In the genomic region with DNA sequence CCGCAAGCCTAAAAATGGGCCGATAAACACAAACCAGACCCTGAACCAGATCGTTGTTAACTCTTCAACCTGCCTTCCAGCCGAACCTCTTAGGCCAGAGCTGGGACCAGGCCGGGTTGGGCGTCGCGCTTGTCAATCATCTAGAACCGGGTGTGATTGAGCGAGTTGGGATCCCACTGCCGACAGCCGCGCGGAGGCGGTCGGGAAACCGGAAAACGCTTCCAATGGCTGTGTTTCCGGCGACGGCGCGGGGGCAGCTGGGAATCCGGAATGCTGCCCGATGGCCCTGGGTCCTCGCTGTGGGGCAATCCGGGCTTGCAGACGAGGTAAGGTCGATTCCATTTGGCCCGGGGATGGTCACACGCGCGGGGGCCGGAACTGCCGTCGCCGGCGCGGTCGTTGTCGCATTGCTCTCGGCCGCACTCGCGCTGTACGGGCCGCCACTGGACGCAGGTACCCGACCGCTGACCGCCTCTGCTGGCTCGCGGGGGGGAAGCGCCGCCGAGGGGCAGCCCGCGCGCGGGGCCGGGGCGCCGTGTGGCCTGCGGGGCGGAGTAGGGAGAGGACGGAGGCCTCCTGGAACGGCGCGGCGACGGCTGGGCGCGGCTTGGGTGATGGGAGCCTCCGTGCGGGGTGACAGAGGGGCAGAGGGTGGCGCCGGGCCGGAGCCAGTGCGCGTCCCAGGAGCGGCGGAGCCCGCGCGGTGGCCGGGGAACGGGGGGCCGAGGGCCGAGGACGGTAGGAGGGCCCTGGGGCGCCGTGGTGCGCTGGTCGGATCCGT, we compare ENCODE assay signal across 7 cellular contexts. TPM values are rescaled to one million over a fixed set of nuclear protein-coding genes. Genes with fewer than 3 reads are reported as not detected.
A peak's percentile ranks its signal among the peaks of the same experiment; 100 is the strongest.
DNase-seq lines count a peak whose midpoint lies in the region; ATAC-seq, FAIRE-seq and TF ChIP-seq lines count a peak whose summit lies in the region.

Gene NAXD (plus strand): TSS at position 224 of the 781 bp plus-strand sequence. CDS start 57 bp downstream, at position 281.

- peak; percentile 84 for FAIRE-seq in TTC549 (lab: Jason Lieb, UNC)

- H3K27ac ChIP-seq in body of pancreas, result peak within 1 kb of the TSS; percentile 93 to 97 (median 94)

- H3K4me3 ChIP-seq in body of pancreas, result peak within 1 kb of the TSS; percentile 73 to 93

- DNase-seq in NCI-H2029 treated with DMSO at 0.1 percent for 48 hours (lab: John Stamatoyannopoulos, UW), result peak; percentile 94
- peak; percentile 90 to 96 (median 94) for DNase-seq in body of pancreas
- peak; percentile 86 for DNase-seq in iPS DF 19.7 (ENCODE audit: low read depth, low spot score)
- DNase-seq in sciatic nerve (ENCODE audit: low spot score), result peak; percentile 95

- H3K36me3 ChIP-seq in body of pancreas (replicated peaks in 1 of 2; ENCODE audit: insufficient read depth in 1 of 2, low read depth in 2 of 2), result no peaks in the 10 kb centered on the region

- H3K9me3 ChIP-seq in body of pancreas, result no peaks in the 10 kb centered on the region

- peak; percentile 77 for ATAC-seq in GM18511 (IDR thresholded peaks at IDR 0.05; ENCODE audit: unreplicated experiment)
- peak; percentile 82 for ATAC-seq in HG02981 (IDR thresholded peaks at IDR 0.05; ENCODE audit: unreplicated experiment)
- ATAC-seq in body of pancreas, result peak; percentile 86
- ATAC-seq in sciatic nerve, result peak; percentile 98

- no peak for TF ChIP-seq CTCF in body of pancreas (IDR thresholded peaks at IDR 0.05)

- H3K4me1 ChIP-seq in body of pancreas, result peaks cover 35% of the 10 kb centered on the region

- 1% methylated on average over 15 to 85 of the region's 95 CpGs for WGBS in body of pancreas, 2 donors

- intact Hi-C loops in body of pancreas (cut with DNase I) (no loop called here), sciatic nerve (cut with DNase I) (no loop called here)

- no peaks in the 10 kb centered on the region for H3K27me3 ChIP-seq in body of pancreas

- peak; percentile 69 to 82 (median 82) for TF ChIP-seq POLR2A in body of pancreas (IDR thresholded peaks at IDR 0.05)

RNA-seq across cellular contexts. Expression of gene NAXD, which starts in this region (rescaled TPM):
- 10 to 100 TPM; 23.4 to 27.5 TPM for total RNA-seq in body of pancreas
- 38.9 TPM for total RNA-seq in sciatic nerve

Comparison
In these comparisons a context has a peak if more than half of its experiments do, and no peak if none do; other contexts are left out.
1. Peak in every context shown above with its lines: DNase-seq, ATAC-seq, H3K4me3 ChIP-seq and H3K27ac ChIP-seq.